ENCODE assay signal across 8 cellular contexts in the genomic region with DNA sequence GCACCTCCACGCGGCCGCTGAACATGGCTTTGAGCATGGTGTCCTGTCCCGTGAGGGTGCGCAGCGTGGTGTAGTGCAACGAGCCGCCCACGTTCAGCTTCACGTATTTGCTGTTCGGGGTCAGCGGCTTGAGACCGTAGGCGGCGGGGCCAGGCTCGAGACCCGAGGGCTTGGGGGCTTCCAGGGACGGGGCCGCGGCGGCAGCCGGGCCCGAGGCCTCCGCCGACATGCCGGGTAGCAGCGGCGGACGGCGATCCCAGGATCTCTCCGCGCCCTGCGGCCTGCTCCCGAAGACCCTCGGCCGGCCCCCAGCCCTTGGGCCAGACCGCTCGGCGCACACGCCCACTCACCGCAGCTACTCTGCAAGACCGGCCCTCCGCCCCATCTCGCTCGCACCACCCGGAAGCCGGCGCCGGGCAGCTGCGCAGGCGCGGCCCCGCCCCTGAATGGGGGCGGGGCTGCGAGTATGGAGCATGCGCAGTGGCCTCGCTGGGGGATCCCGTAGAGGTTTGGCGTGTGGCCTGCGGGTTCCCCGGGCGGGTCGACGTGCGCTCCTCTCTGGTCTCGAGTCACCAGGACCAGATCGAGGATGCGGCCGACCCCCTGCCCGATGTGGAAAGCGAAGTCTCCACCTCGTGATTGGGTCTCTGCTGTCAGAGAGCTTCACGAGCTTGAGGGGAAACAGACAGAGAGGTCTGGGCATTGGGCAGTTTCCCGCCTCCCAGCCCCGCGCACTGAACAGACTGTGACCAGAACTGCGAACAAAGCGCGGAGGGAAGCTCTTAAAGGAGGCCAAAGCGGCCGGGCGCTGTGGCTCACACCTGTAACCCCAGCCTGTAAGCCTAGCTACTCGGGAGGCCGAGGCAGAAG. TPM values are rescaled to one million over a fixed set of nuclear protein-coding genes. Genes with fewer than 3 reads are reported as not detected.
A peak's percentile ranks its signal among the peaks of the same experiment; 100 is the strongest.
DNase-seq lines count a peak whose midpoint lies in the region; ATAC-seq, FAIRE-seq and TF ChIP-seq lines count a peak whose summit lies in the region.

A gene with protein sequence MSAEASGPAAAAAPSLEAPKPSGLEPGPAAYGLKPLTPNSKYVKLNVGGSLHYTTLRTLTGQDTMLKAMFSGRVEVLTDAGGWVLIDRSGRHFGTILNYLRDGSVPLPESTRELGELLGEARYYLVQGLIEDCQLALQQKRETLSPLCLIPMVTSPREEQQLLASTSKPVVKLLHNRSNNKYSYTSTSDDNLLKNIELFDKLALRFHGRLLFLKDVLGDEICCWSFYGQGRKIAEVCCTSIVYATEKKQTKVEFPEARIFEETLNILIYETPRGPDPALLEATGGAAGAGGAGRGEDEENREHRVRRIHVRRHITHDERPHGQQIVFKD (minus strand): TSS at position 422 of the 870 bp plus-strand sequence. CDS start 193 bp downstream, at position 229.

- H3K9me3 ChIP-seq in left ventricle myocardium inferior (replicated peaks), result no peaks in the 10 kb centered on the region
- no peaks in the 10 kb centered on the region for H3K9me3 ChIP-seq in prostate gland

- H3K4me3 ChIP-seq in left ventricle myocardium inferior (peak within 1 kb of the TSS; percentile 100), prostate gland (peak within 1 kb of the TSS; percentile 83 to 98), urinary bladder (ENCODE audit: low read depth, low read length) (peak within 1 kb of the TSS; percentile 90)

- H3K36me3 ChIP-seq in left ventricle myocardium inferior (peaks cover 16% of the 10 kb centered on the region), prostate gland (no peaks in the 10 kb centered on the region), urinary bladder (ENCODE audit: insufficient read depth) (no peaks in the 10 kb centered on the region)

- WGBS in prostate gland, result under 1% methylated on average over 80 of the region's 84 CpGs
- WGBS in urinary bladder, result under 1% methylated on average over 84 of the region's 84 CpGs

- H3K4me1 ChIP-seq in left ventricle myocardium inferior, result peaks cover 35% of the 10 kb centered on the region
- H3K4me1 ChIP-seq in prostate gland (replicated peaks), result peaks cover 5% of the 10 kb centered on the region
- no peaks in the 10 kb centered on the region for H3K4me1 ChIP-seq in urinary bladder (ENCODE audit: insufficient read depth)

- no peak for TF ChIP-seq CTCF in left ventricle myocardium inferior (IDR thresholded peaks at IDR 0.05; ENCODE audit: borderline replicate concordance)
- TF ChIP-seq CTCF in prostate gland (IDR thresholded peaks at IDR 0.05), result peak in 2 of 4 experiments; percentile 4 to 29

- TF ChIP-seq POLR2A in GM12891 (IDR thresholded peaks at IDR 0.05; ENCODE audit: low read depth, low read length) (peak; percentile 84), prostate gland (IDR thresholded peaks at IDR 0.05) (peak; percentile 90)

- H3K27me3 ChIP-seq in left ventricle myocardium inferior (ENCODE audit: low read depth) (no peaks in the 10 kb centered on the region), prostate gland (replicated peaks; ENCODE audit: insufficient read depth) (no peaks in the 10 kb centered on the region)

- intact Hi-C loops in T-helper 1 cell treated with Interleukin-12 subunit alpha and Interleukin-12 subunit beta and Interleukin-4 antibody, amounts not matched to agents 30 ng/mL and 1 ng/mL, for 36 hours (cut with micrococcal nuclease), result loop anchor here (1.0 to 10.0 kb wide), 10 partner anchors 26 to 731 kb away; a partner anchor contains a TSS
- intact Hi-C loops in left ventricle myocardium inferior (cut with micrococcal nuclease), result no loop called here
- intact Hi-C loops in prostate gland (cut with DNase I), result loop anchor here (10.0 kb wide), 1 partner anchor 69 kb away; a partner anchor contains a TSS

- DNase-seq in GM12891 (ENCODE audit: insufficient read length, low spot score), result peak; percentile 98
- peak; percentile 65 for DNase-seq in NCI-H1436 (lab: John Stamatoyannopoulos, UW)
- peak; percentile 64 for DNase-seq in amniotic epithelial cell (ENCODE audit: low read depth)
- DNase-seq in left ventricle myocardium inferior, result peak; percentile 84
- peak; percentile 82 for DNase-seq in prostate gland (ENCODE audit: low spot score)

- peak; percentile 95 for FAIRE-seq in GM12891 (lab: Jason Lieb, UNC)

- H3K27ac ChIP-seq in left ventricle myocardium inferior (replicated peaks) (peak within 1 kb of the TSS; percentile 91), prostate gland (peak within 1 kb of the TSS; percentile 84 to 89), urinary bladder (ENCODE audit: low read depth) (peak within 1 kb of the TSS; percentile 83)

- peak; percentile 86 for ATAC-seq in HG02763 (IDR thresholded peaks at IDR 0.05; ENCODE audit: unreplicated experiment)

TF ChIP-seq in GM12891, 5 proteins besides CTCF, POLR2A, EP300 and RAD21:
- no peak for TF ChIP-seq SPI1 (IDR thresholded peaks at IDR 0.05; ENCODE audit: low read depth, low read length)
- 0 out of 2 replicates have a peak, but pooled peaks have one; percentile 39 for TF ChIP-seq POU2F2 (IDR thresholded peaks at IDR 0.05; ENCODE audit: low read depth, low read length)
- peak; percentile 83 for TF ChIP-seq POLR2AphosphoS5 (IDR thresholded peaks at IDR 0.05; ENCODE audit: low read depth, low read length)
- TF ChIP-seq TAF1 (IDR thresholded peaks at IDR 0.05; ENCODE audit: low read depth, low read length), result peak; percentile 35

RNA-seq across cellular contexts. Expression of the gene that starts here (rescaled TPM):
- 12.8 TPM for polyA plus RNA-seq in GM12891 (2012; ENCODE audit: low read depth, missing spikeins)
- 42.2 and 48.4 TPM in 2 replicates for total RNA-seq in T-helper 1 cell treated with Interleukin-12 subunit alpha and Interleukin-12 subunit beta and Interleukin-4 antibody, amounts not matched to agents 30 ng/mL and 1 ng/mL, for 36 hours
- total RNA-seq in left ventricle myocardium inferior, result 9.2 TPM
- total RNA-seq in prostate gland, result 100 to 1,000 TPM in 1 of 2 donors, 10 to 100 TPM in 1; 15.9 to 134 TPM
- 10.4 TPM for total RNA-seq in urinary bladder
- polyA plus RNA-seq in urinary bladder, result 20.9 TPM

Comparison
In these comparisons a context has a peak if more than half of its experiments do, and no peak if none do; other contexts are left out.
1. Peak in every context shown above with its lines: DNase-seq, ATAC-seq, H3K4me3 ChIP-seq and H3K27ac ChIP-seq.